10 cellular contexts compared by ENCODE assay signal in genomic region chr11:7469351-7469865, GRCh38. TPM values are rescaled to one million over a fixed set of nuclear protein-coding genes. Genes with fewer than 3 reads are reported as not detected.
"Had no signal": no experiment of that assay in that cellular context is flagged by ENCODE, and none has a peak within 500 bp of the region (broad histone marks: within the 10 kb centered on the region; RNA-seq: fewer than 3 reads in every experiment).

No MANE protein-coding gene starts in this region.

- H3K36me3 ChIP-seq: HAP-1 had no signal

- H2AFZ ChIP-seq: GM23338 had no signal

- H3K4me1 ChIP-seq: HAP-1 had no signal

- DNase-seq: H7, HFFc6, KBM-7 had no signal

- H3K4me3 ChIP-seq: GM23338, HAP-1 had no signal

- H3K27ac Mint-ChIP-seq: GM23338, HFFc6 had no signal

- ATAC-seq: GM23338, HCT116, HepG2 had no signal

- H3K27me3 Mint-ChIP-seq: IgD-negative memory B cell had no signal

- H3K4me3 Mint-ChIP-seq: GM23338, HFFc6, IgD-negative memory B cell had no signal

- H3K27ac ChIP-seq: HL-60 had no signal

- H3K4me2 ChIP-seq: GM23338 had no signal

- H3K9me3 ChIP-seq: HAP-1 had no signal

- H3K9me3 Mint-ChIP-seq: GM23338, HFFc6, IgD-negative memory B cell had no signal

RNA-seq across cellular contexts. Expression of gene OLFML1, which starts 15.9 kb away (rescaled TPM):
- total RNA-seq: GM23338, HT1080 had no signal
